Comparison of ENCODE assay signal across 5 cellular contexts in the genomic region with DNA sequence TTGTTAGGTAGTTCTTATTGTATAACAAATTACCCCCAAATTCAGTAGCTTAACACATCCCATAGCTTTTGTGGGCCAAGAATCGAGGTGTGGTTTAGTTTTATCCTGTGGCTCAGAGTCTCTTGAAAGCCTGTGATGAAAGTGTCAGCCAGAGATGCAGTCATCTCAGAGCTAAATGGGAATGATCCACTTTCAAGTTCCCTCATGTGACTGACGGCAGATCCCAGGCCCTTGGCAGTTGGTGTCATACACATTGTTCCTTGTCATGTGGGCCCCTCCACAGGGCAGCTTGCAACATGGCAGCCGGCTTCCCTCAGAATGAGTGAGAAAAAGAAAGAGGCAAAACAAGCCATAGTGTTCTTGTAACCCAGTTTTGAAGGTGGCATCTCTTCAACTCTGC.
DNase-seq lines count a peak whose midpoint lies in the region; ATAC-seq and TF ChIP-seq lines count a peak whose summit lies in the region.
"Not testable (repeated sequence)": the region's sequence is repeated elsewhere in the genome, so short reads cannot be mapped to it uniquely, and the experiment has no call there.

No MANE protein-coding gene starts in this region.

- not testable (repeated sequence) for H3K27ac ChIP-seq in left lung, lower lobe of right lung

- H3K36me3 Mint-ChIP-seq in CD14-positive monocyte; T-helper 17 cell (ENCODE audit: low read depth); dendritic cell treated with granulocyte-macrophage colony-stimulating factor and Interleukin-4, amounts not matched to agents 40 ng/mL and 50 ng/mL, for 4 days (ENCODE audit: low read depth): not testable (repeated sequence)

- not testable (repeated sequence) for H3K4me1 ChIP-seq in left lung, lower lobe of right lung

- not testable (repeated sequence) for H3K4me3 ChIP-seq in left lung, lower lobe of right lung

- intact Hi-C loops in CD14-positive monocyte (cut with micrococcal nuclease); dendritic cell treated with granulocyte-macrophage colony-stimulating factor and Interleukin-4, amounts not matched to agents 40 ng/mL and 50 ng/mL, for 4 days (cut with micrococcal nuclease); left lung (cut with DNase I); lower lobe of right lung (cut with DNase I): not testable (repeated sequence)

- H3K27me3 ChIP-seq in left lung; lower lobe of right lung (ENCODE audit: low read depth): not testable (repeated sequence)

- TF ChIP-seq CTCF in CD14-positive monocyte (IDR thresholded peaks at IDR 0.05); left lung (IDR thresholded peaks at IDR 0.05); lower lobe of right lung (IDR thresholded peaks at IDR 0.05): not testable (repeated sequence)

- peak overlapping the region; percentile 55 to 92 (median 66) for H3K27ac Mint-ChIP-seq in CD14-positive monocyte
- H3K27ac Mint-ChIP-seq in T-helper 17 cell: peak overlapping the region; percentile 3
- peak overlapping the region; percentile 77 for H3K27ac Mint-ChIP-seq in dendritic cell treated with granulocyte-macrophage colony-stimulating factor and Interleukin-4, amounts not matched to agents 40 ng/mL and 50 ng/mL, for 4 days

- H3K4me1 Mint-ChIP-seq in CD14-positive monocyte, T-helper 17 cell: not testable (repeated sequence)
- peaks cover 10% of the 10 kb centered on the region for H3K4me1 Mint-ChIP-seq in dendritic cell treated with granulocyte-macrophage colony-stimulating factor and Interleukin-4, amounts not matched to agents 40 ng/mL and 50 ng/mL, for 4 days (ENCODE audit: low read depth)

- H3K27me3 Mint-ChIP-seq in CD14-positive monocyte (ENCODE audit: low read depth in 3 of 3); T-helper 17 cell; dendritic cell treated with granulocyte-macrophage colony-stimulating factor and Interleukin-4, amounts not matched to agents 40 ng/mL and 50 ng/mL, for 4 days: not testable (repeated sequence)

- DNase-seq in CD14-positive monocyte (ENCODE audit: low spot score); T-helper 17 cell; left lung: not testable (repeated sequence)
- peak; percentile 41 for DNase-seq in lower lobe of right lung

- not testable (repeated sequence) for H3K36me3 ChIP-seq in left lung, lower lobe of right lung

- not testable (repeated sequence) for H3K9me3 ChIP-seq in T-helper 17 cell (ENCODE audit: control insufficient read depth, low read length, poor library complexity, severe bottlenecking); left lung; lower lobe of right lung

- not testable (repeated sequence) for ATAC-seq in T-helper 17 cell
- peak; percentile 44 for ATAC-seq in left lung
- peak in 1 of 2 donors; percentile 57 for ATAC-seq in lower lobe of right lung

- H3K9me3 Mint-ChIP-seq in CD14-positive monocyte; dendritic cell treated with granulocyte-macrophage colony-stimulating factor and Interleukin-4, amounts not matched to agents 40 ng/mL and 50 ng/mL, for 4 days: not testable (repeated sequence)

- not testable (repeated sequence) for H3K4me3 Mint-ChIP-seq in CD14-positive monocyte; T-helper 17 cell; dendritic cell treated with granulocyte-macrophage colony-stimulating factor and Interleukin-4, amounts not matched to agents 40 ng/mL and 50 ng/mL, for 4 days

Comparison
In these comparisons a context has a peak if more than half of its experiments do, and no peak if none do; other contexts are left out.
1. H3K27ac Mint-ChIP-seq: peak in every context shown above with its lines; median percentile 77 in dendritic cell treated with granulocyte-macrophage colony-stimulating factor and Interleukin-4, amounts not matched to agents 40 ng/mL and 50 ng/mL, for 4 days; 66 in CD14-positive monocyte; 3 in T-helper 17 cell.